In the genomic region with DNA sequence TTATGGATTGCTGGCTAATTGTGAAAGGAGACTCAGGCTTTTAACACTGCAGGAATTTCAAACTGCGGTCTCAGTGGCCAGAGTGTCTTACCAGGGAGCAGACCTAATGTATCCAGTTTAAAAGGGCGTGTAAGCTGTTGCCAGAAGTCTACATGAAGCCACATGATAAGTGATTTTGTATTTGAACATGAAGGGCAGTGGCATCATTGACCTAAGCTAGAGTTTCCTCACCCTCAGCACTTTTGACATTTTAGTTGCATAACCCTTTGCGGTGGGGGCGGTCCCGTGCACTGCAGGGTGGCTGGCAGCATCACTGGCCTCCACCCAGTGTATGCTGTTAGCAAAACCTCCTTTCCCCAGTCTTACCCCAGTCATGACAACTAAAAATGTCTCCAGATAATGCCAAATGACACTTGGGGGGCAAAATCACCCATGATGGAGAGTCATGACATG, we compare ENCODE assay signal across 8 cellular contexts. TPM values are rescaled to one million over a fixed set of nuclear protein-coding genes. Genes with fewer than 3 reads are reported as not detected.
DNase-seq lines count a peak whose midpoint lies in the region; ATAC-seq and TF ChIP-seq lines count a peak whose summit lies in the region.

No MANE protein-coding gene starts in this region.

- H3K4me3 ChIP-seq in choroid plexus epithelial cell (ENCODE audit: low read depth, low read length): no peak overlapping the region

- TF ChIP-seq CTCF in choroid plexus epithelial cell (conservative IDR thresholded peaks at IDR 0.05; ENCODE audit: low read depth, low read length): no peak

- DNase-seq in RPMI7951 (ENCODE audit: low read depth): peak; percentile 9
- peak; percentile 45 for DNase-seq in choroid plexus epithelial cell (ENCODE audit: low read depth)
- DNase-seq in renal cortical epithelial cell (ENCODE audit: low read depth): peak; percentile 68
- DNase-seq in medulla oblongata (ENCODE audit: extremely low spot score): no peak
- no peak for DNase-seq in kidney glomerular epithelial cell (lab: John Stamatoyannopoulos, UW)
- no peak for DNase-seq in NCI-H2107 (lab: John Stamatoyannopoulos, UW)

- ATAC-seq in GM18502 (IDR thresholded peaks at IDR 0.05; ENCODE audit: poor library complexity, unreplicated experiment) (peak; percentile 77), HG02642 (IDR thresholded peaks at IDR 0.05; ENCODE audit: poor library complexity, unreplicated experiment) (peak; percentile 75)

RNA-seq across cellular contexts. Expression of a gene that starts 23.7 kb away (rescaled TPM):
- not detected in 2 replicates for total RNA-seq in RPMI7951 (2014; rRNA removed; shearing (Covaris generic))
- not detected in 2 replicates for total RNA-seq in renal cortical epithelial cell

RNA-seq across cellular contexts. Expression of a gene that starts 25.4 kb away (rescaled TPM):
- 4.9 and 5.1 TPM in 2 replicates for total RNA-seq in RPMI7951 (2014; rRNA removed; shearing (Covaris generic))
- not detected in 2 replicates for total RNA-seq in renal cortical epithelial cell

Comparison
In these comparisons a context has a peak if more than half of its experiments do, and no peak if none do; other contexts are left out.
1. DNase-seq: peak in RPMI7951 (single experiment), choroid plexus epithelial cell (single experiment) and renal cortical epithelial cell (single experiment); none in medulla oblongata (single experiment), kidney glomerular epithelial cell (single experiment) and NCI-H2107 (single experiment).